Comparison of ENCODE assay signal across 1 cellular context in the genomic region with DNA sequence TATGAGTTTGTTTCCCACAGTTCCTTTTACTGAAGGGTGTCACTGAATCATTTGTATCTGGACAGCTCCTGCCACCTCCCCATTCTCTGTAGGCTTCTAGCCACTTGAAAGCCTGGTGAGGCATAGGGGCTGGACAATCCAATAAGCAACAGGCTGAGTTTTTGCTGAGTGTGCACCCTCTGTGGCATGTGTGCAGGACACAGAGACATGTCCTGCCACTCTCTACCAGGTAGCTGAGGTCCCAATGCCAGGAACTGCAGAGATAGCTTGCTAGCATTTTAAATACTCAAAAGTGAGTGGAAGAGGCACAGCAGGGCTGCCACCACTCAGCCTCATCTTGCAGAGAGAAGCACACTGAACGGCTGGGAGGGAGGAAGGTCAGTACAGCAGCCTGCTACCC.
TF ChIP-seq lines count a peak whose summit lies in the region.

No MANE protein-coding gene starts in this region.

TF ChIP-seq in HepG2, 621 proteins besides CTCF, POLR2A, EP300 and RAD21 (continued from another document):
- TF ChIP-seq KLF6 (CRISPR knock-in tag; IDR thresholded peaks at IDR 0.05) = no peak
- no peak for TF ChIP-seq PCBP2 (optimal IDR thresholded peaks at IDR 0.05; ENCODE audit: low read depth, low read length, poor library complexity, severe bottlenecking)
